Comparison of ENCODE assay signal across 11 cellular contexts in the genomic region with DNA sequence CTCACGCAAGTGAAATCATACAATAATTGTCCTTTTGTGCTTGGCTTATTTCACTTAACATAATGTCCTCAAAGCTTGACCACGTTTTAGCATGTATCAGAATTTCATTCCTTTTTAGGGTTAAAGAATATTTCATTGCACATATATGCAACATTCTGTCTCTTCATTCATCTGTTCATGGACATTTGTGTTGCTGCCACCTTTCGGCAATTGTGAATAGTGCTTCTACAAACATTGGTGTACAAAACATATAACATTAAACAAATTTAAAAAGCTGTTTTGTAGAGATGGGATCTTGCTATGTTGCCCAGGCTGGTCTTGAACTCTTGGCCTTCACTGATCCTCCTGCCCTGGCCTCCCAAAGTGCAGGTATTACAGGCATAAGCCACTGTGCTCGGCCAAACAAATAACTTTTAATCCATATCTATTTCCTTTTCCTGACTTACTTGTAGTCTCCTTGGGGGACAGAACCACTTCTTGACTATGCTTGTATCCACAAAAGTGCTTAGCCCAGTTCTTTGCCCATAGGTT.
DNase-seq lines count a peak whose midpoint lies in the region; ATAC-seq and TF ChIP-seq lines count a peak whose summit lies in the region.
"Had no signal": no experiment of that assay in that cellular context is flagged by ENCODE, and none has a peak within 500 bp of the region (broad histone marks: within the 10 kb centered on the region; RNA-seq: fewer than 3 reads in every experiment).

No MANE protein-coding gene starts in this region.

- DNase-seq in DMS114 treated with DMSO at 0.1 percent for 48 hours (lab: John Stamatoyannopoulos, UW; ENCODE audit: unreplicated experiment): peak; percentile 2
- no peak for DNase-seq in H9
- peak; percentile 11 for DNase-seq in RWPE1 (ENCODE audit: low spot score)
- peak; percentile 13 for DNase-seq in kidney tubule cell (ENCODE audit: low spot score)
- no peak for DNase-seq in middle frontal gyrus (ENCODE audit: extremely low spot score, low spot score)
- DNase-seq in stimulated activated CD4-positive, alpha-beta T cell treated with anti-CD3 and anti-CD28 coated beads, Interleukin-4, amount 100 ng/mL, for 4 hours: no peak
- DNase-seq in stimulated activated naive B cell treated with anti-CD40 and anti-IgM and Interleukin-4, amounts not matched to agents 10 μg/mL and 1 μg/mL and 100 μg/mL, for 72 hours: no peak
- DNase-seq: immature natural killer cell had no signal

- no peaks in the 10 kb centered on the region for H3K4me1 ChIP-seq in H9 (ENCODE audit: insufficient read depth, low read length)
- H3K4me1 ChIP-seq: adrenal gland had no signal

- H3K9me3 Mint-ChIP-seq in H9: no peaks in the 10 kb centered on the region
- peaks cover 2 to 4% of the 10 kb centered on the region in 2 donors for H3K9me3 Mint-ChIP-seq in stimulated activated naive B cell treated with anti-CD40 and anti-IgM and Interleukin-4, amounts not matched to agents 10 μg/mL and 1 μg/mL and 100 μg/mL, for 72 hours
- H3K9me3 Mint-ChIP-seq: T-helper 1 cell treated with Interleukin-12 subunit alpha and Interleukin-12 subunit beta and Interleukin-4 antibody, amounts not matched to agents 30 μg/mL and 1 μg/mL, for 36 hours had no signal

- H3K23me2 ChIP-seq in H9 (ENCODE audit: insufficient read length, low read depth, low read length, poor library complexity, severe bottlenecking): no peaks in the 10 kb centered on the region

- no peak overlapping the region for H3K14ac ChIP-seq in H9 (ENCODE audit: insufficient read depth, low read length)

- no peak overlapping the region for H4K5ac ChIP-seq in H9 (ENCODE audit: insufficient read length, low read depth, low read length)

- H3K9me3 ChIP-seq in H9 (ENCODE audit: control insufficient read depth, low read depth, low read length): no peaks in the 10 kb centered on the region
- H3K9me3 ChIP-seq: adrenal gland had no signal

- H3K4me1 Mint-ChIP-seq in H9: no peaks in the 10 kb centered on the region
- H3K4me1 Mint-ChIP-seq in stimulated activated naive B cell treated with anti-CD40 and anti-IgM and Interleukin-4, amounts not matched to agents 10 μg/mL and 1 μg/mL and 100 μg/mL, for 72 hours: no peaks in the 10 kb centered on the region
- H3K4me1 Mint-ChIP-seq: immature natural killer cell had no signal

- H2BK12ac ChIP-seq in H9 (ENCODE audit: insufficient read length, low read depth, low read length): no peak overlapping the region

- H3K9ac ChIP-seq in H9 (ENCODE audit: extremely low read depth, insufficient read length, low read length): no peak overlapping the region

- H2AK5ac ChIP-seq in H9 (ENCODE audit: insufficient read length, low read length): no peak overlapping the region

- H4K91ac ChIP-seq in H9 (ENCODE audit: insufficient read length, low read depth, low read length): no peak overlapping the region

- no peak overlapping the region for H3K27ac Mint-ChIP-seq in H9
- no peak overlapping the region for H3K27ac Mint-ChIP-seq in stimulated activated naive B cell treated with anti-CD40 and anti-IgM and Interleukin-4, amounts not matched to agents 10 μg/mL and 1 μg/mL and 100 μg/mL, for 72 hours
- H3K27ac Mint-ChIP-seq: immature natural killer cell; T-helper 1 cell treated with Interleukin-12 subunit alpha and Interleukin-12 subunit beta and Interleukin-4 antibody, amounts not matched to agents 30 μg/mL and 1 μg/mL, for 36 hours had no signal

- CTCF ChIA-PET in RWPE1 (lab: Yijun Ruan, JAX): interaction anchor here (0.5 to 1.3 kb wide), 10 partner anchors 9 to 407 kb away, joined by 3 to 9 read pairs (median 4); no protein-coding TSS in a partner anchor

- H3K27ac ChIP-seq in H9 (ENCODE audit: insufficient read length, low read depth, low read length): no peak overlapping the region
- no peak overlapping the region for H3K27ac ChIP-seq in RWPE1
- H3K27ac ChIP-seq: adrenal gland had no signal

- no CpG with 5 or more reads among the region's 4 CpGs for WGBS in H9 (ENCODE audit: extremely low coverage, insufficient read length, low lambda C conversion rate)

- no peaks in the 10 kb centered on the region for H3K27me3 Mint-ChIP-seq in H9 (ENCODE audit: low read depth)
- no peaks in the 10 kb centered on the region for H3K27me3 Mint-ChIP-seq in stimulated activated naive B cell treated with anti-CD40 and anti-IgM and Interleukin-4, amounts not matched to agents 10 μg/mL and 1 μg/mL and 100 μg/mL, for 72 hours

- peak; percentile 38 for TF ChIP-seq CTCF in H9 (conservative IDR thresholded peaks at IDR 0.05)
- peak; percentile 51 for TF ChIP-seq CTCF in RWPE1 (conservative IDR thresholded peaks at IDR 0.05; ENCODE audit: low read depth)

- H2BK15ac ChIP-seq in H9 (ENCODE audit: low read depth, low read length): no peak overlapping the region

- H3K23ac ChIP-seq in H9 (ENCODE audit: insufficient read length, low read depth, low read length): no peak overlapping the region

- no peak overlapping the region for H3K4me3 Mint-ChIP-seq in H9
- H3K4me3 Mint-ChIP-seq in stimulated activated naive B cell treated with anti-CD40 and anti-IgM and Interleukin-4, amounts not matched to agents 10 μg/mL and 1 μg/mL and 100 μg/mL, for 72 hours: no peak overlapping the region
- H3K4me3 Mint-ChIP-seq: immature natural killer cell; T-helper 1 cell treated with Interleukin-12 subunit alpha and Interleukin-12 subunit beta and Interleukin-4 antibody, amounts not matched to agents 30 μg/mL and 1 μg/mL, for 36 hours had no signal

- no peak overlapping the region for H3K18ac ChIP-seq in H9 (ENCODE audit: insufficient read length, low read depth, low read length)

- no peak overlapping the region for H2BK120ac ChIP-seq in H9 (ENCODE audit: low read depth, low read length, poor library complexity, severe bottlenecking)

- no peaks in the 10 kb centered on the region for H3K79me1 ChIP-seq in H9 (ENCODE audit: insufficient read depth, low read depth, low read length, poor library complexity, severe bottlenecking)

- no peak overlapping the region for H3K4ac ChIP-seq in H9 (ENCODE audit: low read depth, low read length)

- H2BK20ac ChIP-seq in H9 (ENCODE audit: low read depth, low read length, poor library complexity, severe bottlenecking): no peak overlapping the region

- H4K8ac ChIP-seq in H9 (replicated peaks; ENCODE audit: insufficient read length, low read depth, low read length): no peak overlapping the region

- no peak for ATAC-seq in HG02973 (IDR thresholded peaks at IDR 0.05; ENCODE audit: unreplicated experiment)
- no peak for ATAC-seq in stimulated activated naive B cell treated with anti-CD40 and anti-IgM and Interleukin-4, amounts not matched to agents 10 μg/mL and 1 μg/mL and 100 μg/mL, for 72 hours (replicated peaks)

- H3K36me3 Mint-ChIP-seq in H9 (ENCODE audit: insufficient read depth in 1 of 3, low read depth in 3 of 3): no peaks in the 10 kb centered on the region; a peak in 1 of 7 replicates
- H3K36me3 Mint-ChIP-seq in stimulated activated naive B cell treated with anti-CD40 and anti-IgM and Interleukin-4, amounts not matched to agents 10 μg/mL and 1 μg/mL and 100 μg/mL, for 72 hours: no peaks in the 10 kb centered on the region
- H3K36me3 Mint-ChIP-seq: immature natural killer cell had no signal

- H2BK5ac ChIP-seq in H9 (ENCODE audit: insufficient read length, low read length): no peak overlapping the region

- no peaks in the 10 kb centered on the region for H3K79me2 ChIP-seq in H9 (ENCODE audit: insufficient read depth, low read length)

- POLR2A ChIA-PET in RWPE1 (lab: Yijun Ruan, JAX; ENCODE audit: low non-redundant PET): no interaction called here

- H3K4me2 ChIP-seq in H9 (ENCODE audit: insufficient read depth, insufficient read length, low read length): no peak overlapping the region

- H2AFZ ChIP-seq in H9 (ENCODE audit: low read length): no peak overlapping the region

- H3K56ac ChIP-seq in H9 (ENCODE audit: insufficient read length, low read depth, low read length): no peak overlapping the region

- H3T11ph ChIP-seq in H9 (ENCODE audit: low read length): no peak overlapping the region

- H4K20me1 ChIP-seq in H9 (ENCODE audit: control insufficient read depth, insufficient read depth, insufficient read length): no peaks in the 10 kb centered on the region

- H3K27me3 ChIP-seq in H9 (ENCODE audit: insufficient read depth, low read length): no peaks in the 10 kb centered on the region
- H3K27me3 ChIP-seq: adrenal gland had no signal

Comparison
In these comparisons a context has a peak if more than half of its experiments do, and no peak if none do; other contexts are left out.
1. DNase-seq: peak in DMS114 treated with DMSO at 0.1 percent for 48 hours (single experiment), RWPE1 (single experiment) and kidney tubule cell (single experiment); none in H9 (single experiment), middle frontal gyrus (single experiment), stimulated activated CD4-positive, alpha-beta T cell treated with anti-CD3 and anti-CD28 coated beads, Interleukin-4, amount 100 ng/mL, for 4 hours (0 of 2) and stimulated activated naive B cell treated with anti-CD40 and anti-IgM and Interleukin-4, amounts not matched to agents 10 μg/mL and 1 μg/mL and 100 μg/mL, for 72 hours (single experiment).